21 cellular contexts compared by ENCODE assay signal in the genomic region with DNA sequence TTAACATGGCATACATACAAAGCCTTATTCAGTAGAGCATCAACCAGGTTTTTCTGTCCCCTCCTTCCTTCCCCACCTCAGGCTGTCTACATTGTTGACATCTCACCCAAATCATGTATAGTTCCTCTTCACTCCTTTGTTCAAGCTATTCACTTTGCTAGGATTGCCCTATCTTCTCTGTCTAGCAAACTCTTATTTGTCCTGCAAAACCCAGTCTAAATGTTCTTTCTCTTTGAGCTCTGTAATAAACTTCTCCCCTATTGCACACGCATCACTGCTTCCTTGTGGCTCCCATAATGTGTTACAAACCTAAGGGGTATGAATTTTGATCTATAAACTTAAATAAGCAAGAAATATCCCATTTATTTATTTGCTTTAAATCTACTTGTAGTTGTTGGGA. TPM values are rescaled to one million over a fixed set of nuclear protein-coding genes. Genes with fewer than 3 reads are reported as not detected.
"Had no signal": no experiment of that assay in that cellular context is flagged by ENCODE, and none has a peak within 500 bp of the region (broad histone marks: within the 10 kb centered on the region; RNA-seq: fewer than 3 reads in every experiment).

No MANE protein-coding gene starts in this region.

- H3K9me3 Mint-ChIP-seq: T-cell; T-helper 1 cell treated with Interleukin-12 subunit alpha and Interleukin-12 subunit beta and Interleukin-4 antibody, amounts not matched to agents 30 μg/mL and 1 μg/mL, for 36 hours had no signal

- H3K27ac ChIP-seq: HL-60, RWPE1 had no signal

- H3K4me1 Mint-ChIP-seq: T-cell had no signal

- H3K4me3 Mint-ChIP-seq: T-cell; T-helper 1 cell treated with Interleukin-12 subunit alpha and Interleukin-12 subunit beta and Interleukin-4 antibody, amounts not matched to agents 30 μg/mL and 1 μg/mL, for 36 hours had no signal

- ATAC-seq: T-cell had no signal

- DNase-seq: KBM-7, MV-4-11, NCI-H1048, NCI-H1105 treated with DMSO at 0.1 percent for 48 hours, NCI-H1417 treated with DMSO at 0.1 percent for 48 hours, NCI-H146, NCI-H1694 treated with DMSO at 0.1 percent for 48 hours, NCI-H1930, NCI-H2081, NCI-H2107, NCI-H226, NCI-H446, NCI-H510A, NCI-H524 treated with DMSO at 0.1 percent for 48 hours, NCI-H69, NCI-H774, SHP77, T-cell had no signal

- H3K36me3 Mint-ChIP-seq: T-cell had no signal

- H3K27ac Mint-ChIP-seq: T-cell; T-helper 1 cell treated with Interleukin-12 subunit alpha and Interleukin-12 subunit beta and Interleukin-4 antibody, amounts not matched to agents 30 μg/mL and 1 μg/mL, for 36 hours had no signal

RNA-seq across cellular contexts. Expression of gene MYPN, which starts 36.8 kb away (rescaled TPM):
- total RNA-seq: T-cell had no signal
